In genomic region chrX:153763989-153764755, GRCh38 we compare ENCODE assay signal across 8 cellular contexts. TPM values are rescaled to one million over a fixed set of nuclear protein-coding genes. Genes with fewer than 3 reads are reported as not detected.
DNase-seq lines count a peak whose midpoint lies in the region; ATAC-seq, FAIRE-seq and TF ChIP-seq lines count a peak whose summit lies in the region.

Gene PLXNB3, plus strand, starts transcription at chrX:153764249. Its CDS starts 1,287 bp downstream, at chrX:153765536.

- H3K36me3 ChIP-seq in ascending aorta (no peaks in the 10 kb centered on the region), right atrium auricular region (no peaks in the 10 kb centered on the region)

- peak within 1 kb of the TSS; percentile 58 to 59 for H3K27ac ChIP-seq in ascending aorta
- H3K27ac ChIP-seq in right atrium auricular region = peak within 1 kb of the TSS; percentile 64 to 77

- peaks cover 0 to 8% of the 10 kb centered on the region in 2 donors for H3K4me1 ChIP-seq in ascending aorta
- peaks cover 0 to 22% of the 10 kb centered on the region in 2 donors for H3K4me1 ChIP-seq in right atrium auricular region

- peak; percentile 75 for FAIRE-seq in GM19239 (lab: Jason Lieb, UNC)

- intact Hi-C loops in ascending aorta (cut with DNase I) = loop anchor here (1.0 kb wide), 1 partner anchor 189 kb away; no protein-coding TSS in a partner anchor

- H3K9me3 ChIP-seq in ascending aorta (no peaks in the 10 kb centered on the region), right atrium auricular region (no peaks in the 10 kb centered on the region)

- peak within 1 kb of the TSS; percentile 53 for H3K4me3 ChIP-seq in AG09309 (ENCODE audit: control insufficient read depth, low read depth, low read length)
- peak within 1 kb of the TSS; percentile 31 to 56 for H3K4me3 ChIP-seq in ascending aorta
- H3K4me3 ChIP-seq in right atrium auricular region = peak within 1 kb of the TSS in 1 of 2 donors; percentile 31

- H3K27me3 ChIP-seq in ascending aorta = no peaks in the 10 kb centered on the region
- no peaks in the 10 kb centered on the region for H3K27me3 ChIP-seq in right atrium auricular region

- TF ChIP-seq CTCF in AG09309 (IDR thresholded peaks at IDR 0.05; ENCODE audit: control insufficient read depth, insufficient read depth, low read depth, low read length, missing control alignments) = peak; percentile 91
- TF ChIP-seq CTCF in ascending aorta (IDR thresholded peaks at IDR 0.05) = peak; percentile 81 to 87 (median 82)
- TF ChIP-seq CTCF in right atrium auricular region (IDR thresholded peaks at IDR 0.05) = peak; percentile 78 to 85

- ATAC-seq in HG03460 (IDR thresholded peaks at IDR 0.05; ENCODE audit: unreplicated experiment) = no peak

- peak; percentile 25 for DNase-seq in AG09309 (ENCODE audit: low read depth)
- peak; percentile 70 for DNase-seq in GM19239 (ENCODE audit: insufficient read length, low spot score)
- peak; percentile 73 to 92 (median 86) for DNase-seq in NCI-H1417 (lab: John Stamatoyannopoulos, UW)
- DNase-seq in T1000 (lab: John Stamatoyannopoulos, UW) = peak; percentile 26
- DNase-seq in ascending aorta (ENCODE audit: low spot score in 2 of 2) = peak; percentile 32 to 90
- peak; percentile 77 for DNase-seq in right atrium auricular region (ENCODE audit: low spot score)
- DNase-seq in retina = peak; percentile 75

RNA-seq across cellular contexts. Expression of gene PLXNB3, which starts in this region (rescaled TPM):
- 99.1 TPM for total RNA-seq in ascending aorta
- 1 to 10 TPM; 5.6 to 8.2 TPM for total RNA-seq in right atrium auricular region

Comparison
In these comparisons a context has a peak if more than half of its experiments do, and no peak if none do; other contexts are left out.
1. RNA of gene PLXNB3 (total RNA-seq): 99.1 TPM in ascending aorta (single experiment); 5.6 to 8.2 TPM in right atrium auricular region; every median in the first group is over 10 times any median in the second.
2. DNase-seq: peak in every context shown above with its lines; median percentile 86 in NCI-H1417; 77 in right atrium auricular region; 75 in retina; 70 in GM19239; 61 in ascending aorta; 26 in T1000; 25 in AG09309.
3. Peak in every context shown above with its lines, with median percentiles within 50 percentile points of each other: CTCF ChIP-seq.